ENCODE assay signal across 1 cellular context in the genomic region with DNA sequence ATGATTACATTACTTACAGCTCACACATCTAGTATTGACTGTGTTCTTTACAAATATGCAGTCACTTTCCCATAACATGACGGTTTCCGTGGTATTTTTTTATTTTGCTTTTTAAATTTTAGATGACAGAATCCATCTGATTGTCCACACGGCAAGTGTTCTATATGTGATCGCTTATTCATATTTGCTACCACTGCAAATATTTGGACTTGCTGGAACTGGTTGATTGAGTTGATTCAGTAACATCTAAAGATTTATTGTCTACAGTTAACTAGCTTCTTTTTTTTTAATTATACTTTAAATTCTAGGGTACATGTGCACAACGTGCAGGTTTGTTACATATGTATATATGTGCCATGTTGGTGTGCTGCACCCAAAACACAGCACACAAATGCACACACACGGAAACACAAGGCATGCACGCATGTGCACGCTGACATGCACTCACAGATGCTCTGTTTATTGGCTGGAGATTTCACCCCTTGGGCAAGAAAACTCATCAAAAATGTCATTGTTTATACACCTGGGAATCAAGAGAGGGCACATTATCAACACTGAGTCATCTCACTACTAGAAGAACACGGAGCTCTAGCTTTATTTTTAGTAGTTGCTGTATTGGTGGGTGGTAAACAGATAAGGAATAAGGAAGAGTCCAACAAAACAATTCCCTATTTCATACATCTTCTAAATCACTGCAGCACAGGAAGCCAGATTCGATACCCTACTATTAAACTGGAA.
TF ChIP-seq lines count a peak whose summit lies in the region.

No MANE protein-coding gene starts in this region.

TF ChIP-seq in HCT116, 20 proteins besides CTCF, POLR2A, EP300 and RAD21 (continued from another document):
- TF ChIP-seq ZBTB33 (IDR thresholded peaks at IDR 0.05; ENCODE audit: extremely low read depth, insufficient replicate concordance, low read length), result no peak
- no peak for TF ChIP-seq EGR1 (IDR thresholded peaks at IDR 0.05; ENCODE audit: low read depth)
- TF ChIP-seq FOSL1 (IDR thresholded peaks at IDR 0.05; ENCODE audit: low read depth), result no peak
